15 cellular contexts compared by ENCODE assay signal in the genomic region with DNA sequence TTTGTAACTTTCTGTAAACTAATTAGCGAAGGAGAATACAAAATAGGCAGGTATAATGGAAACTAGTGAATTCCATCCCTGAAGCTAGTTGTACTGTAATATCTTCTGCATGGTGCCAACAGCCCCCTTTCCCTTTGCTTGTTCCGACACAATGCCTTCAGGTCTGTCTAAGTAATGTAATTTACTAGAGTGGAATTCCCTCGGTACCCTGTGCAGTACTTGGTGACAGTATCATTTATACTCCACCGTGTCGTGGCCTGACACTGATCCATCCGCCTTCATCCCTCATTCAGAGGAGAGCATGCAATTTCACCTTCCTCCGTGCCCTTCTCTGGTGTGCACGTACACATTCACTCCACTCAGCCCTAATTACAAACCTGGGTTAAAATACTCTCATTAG.
"Had no signal": no experiment of that assay in that cellular context is flagged by ENCODE, and none has a peak within 500 bp of the region (broad histone marks: within the 10 kb centered on the region; RNA-seq: fewer than 3 reads in every experiment).

No MANE protein-coding gene starts in this region.

- H3K4me3 Mint-ChIP-seq: natural killer cell treated with Interleukin-12 subunit alpha and Interleukin-12 subunit beta and Interleukin-15 and Interleukin-18, amount 100 ng/mL, for 72 hours; WTC11 had no signal

- DNase-seq: activated CD4-positive, alpha-beta T cell treated with anti-CD3 and anti-CD28 coated beads for 4 hours; anterior cingulate cortex; brain microvascular endothelial cell; central memory CD4-positive, alpha-beta T cell; dorsolateral prefrontal cortex; mesendoderm; right lobe of liver; stimulated activated CD4-positive, alpha-beta T cell treated with anti-CD3 and anti-CD28 coated beads, Interleukin-4, amount 100 ng/mL, for 1 hour; substantia nigra; T-cell; tibial artery had no signal

- H3K27ac Mint-ChIP-seq: WTC11 had no signal

- H3K9me3 Mint-ChIP-seq: natural killer cell treated with Interleukin-12 subunit alpha and Interleukin-12 subunit beta and Interleukin-15 and Interleukin-18, amount 100 ng/mL, for 72 hours; T-cell; WTC11 had no signal

- H3K4me1 Mint-ChIP-seq: WTC11 had no signal

- ATAC-seq: natural killer cell treated with Interleukin-12 subunit alpha and Interleukin-12 subunit beta and Interleukin-15 and Interleukin-18, amount 100 ng/mL, for 72 hours; right lobe of liver; SK-N-SH treated with all-trans-retinoic acid at 6 μM for 48 hours; T-cell; WTC11 had no signal

- FAIRE-seq: colon had no signal

- H3K36me3 Mint-ChIP-seq: natural killer cell treated with Interleukin-12 subunit alpha and Interleukin-12 subunit beta and Interleukin-15 and Interleukin-18, amount 100 ng/mL, for 72 hours; WTC11 had no signal

- H3K27me3 Mint-ChIP-seq: T-cell had no signal
